Comparison of ENCODE assay signal across 21 cellular contexts in genomic region chr19:5040544-5041167, GRCh38.
"Had no signal": no experiment of that assay in that cellular context is flagged by ENCODE, and none has a peak within 500 bp of the region (broad histone marks: within the 10 kb centered on the region; RNA-seq: fewer than 3 reads in every experiment).

No MANE protein-coding gene starts in this region.

- H3K4me3 Mint-ChIP-seq: activated CD4-positive, alpha-beta memory T cell treated with anti-CD3 and anti-CD28 coated beads, Interleukin-2, amount 10 ng/mL, durations not matched to agents 7 days and 5 days; activated CD4-positive, alpha-beta T cell treated with anti-CD3 and anti-CD28 coated beads for 36 hours; activated naive CD4-positive, alpha-beta T cell treated with anti-CD3 and anti-CD28 coated beads for 36 hours; activated naive CD8-positive, alpha-beta T cell; activated T-helper 17 cell treated with anti-CD3 and anti-CD28 coated beads, Interleukin-2, amount 50 U/mL, for 72 hours had no signal

- H3K27ac Mint-ChIP-seq: activated CD4-positive, alpha-beta memory T cell treated with anti-CD3 and anti-CD28 coated beads, Interleukin-2, amount 10 ng/mL, durations not matched to agents 7 days and 5 days; activated CD4-positive, alpha-beta T cell treated with anti-CD3 and anti-CD28 coated beads for 36 hours; activated naive CD4-positive, alpha-beta T cell treated with anti-CD3 and anti-CD28 coated beads for 36 hours; activated naive CD8-positive, alpha-beta T cell; activated T-helper 17 cell treated with anti-CD3 and anti-CD28 coated beads, Interleukin-2, amount 50 U/mL, for 72 hours had no signal

- H3K9me3 Mint-ChIP-seq: activated CD4-positive, alpha-beta memory T cell treated with anti-CD3 and anti-CD28 coated beads, Interleukin-2, amount 10 ng/mL, durations not matched to agents 7 days and 5 days; activated naive CD4-positive, alpha-beta T cell treated with anti-CD3 and anti-CD28 coated beads for 36 hours; activated T-helper 17 cell treated with anti-CD3 and anti-CD28 coated beads, Interleukin-2, amount 50 U/mL, for 72 hours had no signal

- FAIRE-seq: RCC 7860 had no signal

- ATAC-seq: activated CD4-positive, alpha-beta T cell treated with anti-CD3 and anti-CD28 coated beads for 36 hours; activated T-helper 17 cell treated with anti-CD3 and anti-CD28 coated beads, Interleukin-2, amount 50 U/mL, for 72 hours; PC-3 had no signal

- H3K4me1 Mint-ChIP-seq: activated CD4-positive, alpha-beta memory T cell treated with anti-CD3 and anti-CD28 coated beads, Interleukin-2, amount 10 ng/mL, durations not matched to agents 7 days and 5 days; activated CD4-positive, alpha-beta T cell treated with anti-CD3 and anti-CD28 coated beads for 36 hours had no signal

- H3K27me3 Mint-ChIP-seq: activated CD4-positive, alpha-beta memory T cell treated with anti-CD3 and anti-CD28 coated beads, Interleukin-2, amount 10 ng/mL, durations not matched to agents 7 days and 5 days; activated CD4-positive, alpha-beta T cell treated with anti-CD3 and anti-CD28 coated beads for 36 hours; activated naive CD8-positive, alpha-beta T cell; activated T-helper 17 cell treated with anti-CD3 and anti-CD28 coated beads, Interleukin-2, amount 50 U/mL, for 72 hours had no signal

- H3K36me3 Mint-ChIP-seq: activated naive CD8-positive, alpha-beta T cell had no signal

- H3K27me3 ChIP-seq: brain microvascular endothelial cell had no signal

- DNase-seq: activated CD4-positive, alpha-beta memory T cell treated with anti-CD3 and anti-CD28 coated beads, Interleukin-2, amount 10 ng/mL, durations not matched to agents 7 days and 5 days; activated CD4-positive, alpha-beta T cell treated with anti-CD3 and anti-CD28 coated beads for 36 hours; activated CD4-positive, alpha-beta T cell treated with anti-CD3 and anti-CD28 coated beads, Interleukin-2, amount 50 U/mL, for 1 hour; activated CD4-positive, CD25-positive, alpha-beta regulatory T cell; activated gamma-delta T cell; activated naive CD4-positive, alpha-beta T cell treated with anti-CD3 and anti-CD28 coated beads for 36 hours; activated T-cell treated with anti-CD3 and anti-CD28 coated beads for 4 hours; activated T-cell treated with anti-CD3 and anti-CD28 coated beads, Interleukin-2, amount 50 U/mL, for 48 hours; brain microvascular endothelial cell; NCI-H1105 treated with DMSO at 0.1 percent for 48 hours; NCI-H1436 treated with DMSO at 0.1 percent for 48 hours; NCI-H187; NCI-H2081; NCI-H524; PC-3; SIG-M5; T-helper 2 cell had no signal

- H3K27ac ChIP-seq: brain microvascular endothelial cell, VCaP had no signal
